In the genomic region with DNA sequence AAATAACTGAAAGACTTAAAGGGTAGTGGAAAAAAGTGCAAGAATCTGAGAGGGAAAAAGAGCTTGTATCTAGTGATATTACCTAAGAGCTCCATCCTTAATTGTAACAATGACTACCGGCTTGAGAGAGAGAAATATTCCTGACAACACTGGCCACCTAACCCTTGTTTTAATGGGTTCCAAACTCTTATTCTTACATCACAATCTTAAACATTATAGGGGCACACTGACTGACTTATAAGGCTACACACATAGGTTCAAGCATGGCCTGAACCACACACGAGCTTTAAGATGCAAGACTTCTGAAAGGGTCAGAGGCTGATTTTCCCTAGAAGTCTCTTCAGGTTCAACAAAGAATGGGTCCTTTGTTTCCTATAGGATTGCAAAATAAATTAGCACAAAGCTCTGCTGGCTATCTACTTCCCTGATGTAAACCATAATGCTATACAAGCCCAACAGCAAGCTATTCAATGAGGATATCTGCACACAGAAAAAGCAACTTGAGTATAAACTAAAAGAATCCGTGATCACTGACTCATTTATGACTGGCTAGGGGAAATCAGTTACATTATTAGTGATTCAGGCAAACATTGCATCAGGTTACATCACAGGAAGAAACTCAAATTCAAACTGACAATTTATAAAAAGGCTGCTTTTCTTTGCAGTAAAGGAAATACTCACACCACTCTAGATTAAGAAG, we compare ENCODE assay signal across 8 cellular contexts. TPM values are rescaled to one million over a fixed set of nuclear protein-coding genes. Genes with fewer than 3 reads are reported as not detected.
DNase-seq lines count a peak whose midpoint lies in the region; ATAC-seq and TF ChIP-seq lines count a peak whose summit lies in the region.

No MANE protein-coding gene starts in this region.

- peak overlapping the region in 9 of 12 donors; percentile 7 to 99 (median 54) for H3K27ac ChIP-seq in heart left ventricle
- H3K27ac ChIP-seq in SK-N-MC = peak overlapping the region; percentile 87
- peak overlapping the region in 1 of 2 donors; percentile 16 for H3K27ac ChIP-seq in testis

- H3K9me3 ChIP-seq in heart left ventricle = no peaks in the 10 kb centered on the region
- no peaks in the 10 kb centered on the region for H3K9me3 ChIP-seq in SK-N-MC (ENCODE audit: low read depth, low read length)
- H3K9me3 ChIP-seq in testis = no peaks in the 10 kb centered on the region

- H3K27me3 ChIP-seq in heart left ventricle = no peaks in the 10 kb centered on the region
- H3K27me3 ChIP-seq in testis = no peaks in the 10 kb centered on the region

- TF ChIP-seq POLR2A in heart left ventricle (IDR thresholded peaks at IDR 0.05) (no peak), testis (IDR thresholded peaks at IDR 0.05) (no peak)

- H3K36me3 ChIP-seq in heart left ventricle = peaks cover 0 to 18% (median 2%) of the 10 kb centered on the region in 9 donors
- H3K36me3 ChIP-seq in SK-N-MC (ENCODE audit: insufficient read depth, low read length) = peaks cover 9% of the 10 kb centered on the region
- no peaks in the 10 kb centered on the region for H3K36me3 ChIP-seq in testis (ENCODE audit: low read depth, missing control alignments)

- H3K4me3 ChIP-seq in heart left ventricle (peak overlapping the region in 7 of 12 donors; percentile 1 to 92 (median 76)), SK-N-MC (peak overlapping the region; percentile 20; the same call in 1 of the 2 replicates), testis (no peak overlapping the region)

- peaks cover 6 to 95% (median 72%) of the 10 kb centered on the region in 12 donors for H3K4me1 ChIP-seq in heart left ventricle
- H3K4me1 ChIP-seq in testis = peaks cover 11% of the 10 kb centered on the region

- intact Hi-C loops in heart left ventricle (cut with DNase I) (loop anchor here in 7 of 10 donors (5.0 to 10.0 kb wide), 6 partner anchors 62 to 532 kb away; no protein-coding TSS in a partner anchor), cardiac septum (cut with DNase I) (no loop called here), testis (cut with DNase I; ENCODE audit: low total_unique reads) (no loop called here)

- DNase-seq in heart left ventricle = no peak
- DNase-seq in cardiac septum (ENCODE audit: low spot score) = no peak
- DNase-seq in SK-N-MC (ENCODE audit: low read depth, low spot score) = no peak
- peak; percentile 85 for DNase-seq in fibroblast of gingiva (ENCODE audit: low read depth)
- peak; percentile 31 for DNase-seq in retina
- no peak for DNase-seq in testis
- no peak for DNase-seq in putamen (ENCODE audit: low spot score)

- no peak for ATAC-seq in heart left ventricle
- ATAC-seq in GM21723 (IDR thresholded peaks at IDR 0.05; ENCODE audit: unreplicated experiment) = no peak

- TF ChIP-seq CTCF in heart left ventricle (IDR thresholded peaks at IDR 0.05) = no peak
- no peak for TF ChIP-seq CTCF in testis (IDR thresholded peaks at IDR 0.05)

- peak overlapping the region; percentile 43 for H3K9ac ChIP-seq in SK-N-MC (ENCODE audit: insufficient read length)

- WGBS in heart left ventricle, 4 donors = 57 to 68% (median 59%) methylated on average over 3 of the region's 3 CpGs
- WGBS in testis, 2 donors = 69 to 73% methylated on average over 3 of the region's 3 CpGs

RNA-seq across cellular contexts. Expression of a gene that starts 8.6 kb away (rescaled TPM):
- total RNA-seq in heart left ventricle (100 to 1,000 TPM in 1 of 9 donors, 10 to 100 TPM in 8; 20.5 to 120 (median 58.3) TPM), cardiac septum (72.8 TPM), testis (10 to 100 TPM; 23.8 to 37.0 TPM)
- polyA plus RNA-seq in heart left ventricle (10 to 100 TPM; 23.5 to 25.1 TPM), testis (ENCODE audit: insufficient read depth, low read depth, low replicate concordance) (65.3 TPM)

Comparison
In these comparisons a context has a peak if more than half of its experiments do, and no peak if none do; other contexts are left out.
1. intact Hi-C loops: an anchor here in heart left ventricle (5.0 to 10.0 kb wide); none called in cardiac septum and testis.
2. DNase-seq: peak in fibroblast of gingiva (single experiment) and retina (single experiment); none in heart left ventricle (0 of 5), cardiac septum (single experiment), SK-N-MC (single experiment), testis (single experiment) and putamen (single experiment).
3. H3K4me3 ChIP-seq: peak in heart left ventricle (7 of 12) and SK-N-MC (single experiment); none in testis (0 of 2).